15 cellular contexts compared by ENCODE assay signal in the genomic region with DNA sequence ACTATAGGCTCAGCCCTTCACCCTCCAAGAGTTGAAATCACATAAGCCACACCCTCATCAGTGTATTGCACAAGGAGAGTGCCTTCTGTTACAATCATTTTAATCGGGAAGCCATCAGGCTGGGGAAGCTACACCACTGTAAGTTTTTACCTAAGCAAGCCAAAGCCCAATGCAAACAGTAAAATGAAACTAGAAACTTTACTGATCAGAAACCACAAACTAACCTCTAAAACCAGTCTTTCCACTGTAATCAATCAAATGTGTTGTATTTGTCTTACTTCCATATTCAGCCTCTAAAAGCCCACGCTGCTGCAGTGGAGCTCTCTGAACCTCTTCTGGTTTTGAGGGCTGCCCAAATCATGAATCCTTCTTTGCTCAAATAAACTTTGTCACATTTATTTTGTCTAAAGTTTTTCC. TPM values are rescaled to one million over a fixed set of nuclear protein-coding genes. Genes with fewer than 3 reads are reported as not detected.
DNase-seq lines count a peak whose midpoint lies in the region; ATAC-seq, FAIRE-seq and TF ChIP-seq lines count a peak whose summit lies in the region.
"Had no signal": no experiment of that assay in that cellular context is flagged by ENCODE, and none has a peak within 500 bp of the region (broad histone marks: within the 10 kb centered on the region; RNA-seq: fewer than 3 reads in every experiment).

No MANE protein-coding gene starts in this region.

- H3K9me3 ChIP-seq in mammary epithelial cell (replicated peaks; ENCODE audit: insufficient read depth, low read length) = no peaks in the 10 kb centered on the region
- H3K9me3 ChIP-seq: right atrium auricular region had no signal

- peaks cover 8% of the 10 kb centered on the region for H3K4me1 Mint-ChIP-seq in activated CD4-positive, alpha-beta T cell treated with anti-CD3 and anti-CD28 coated beads for 36 hours
- peaks cover 10% of the 10 kb centered on the region for H3K4me1 Mint-ChIP-seq in stimulated activated effector memory CD8-positive, alpha-beta T cell treated with anti-CD3 and anti-CD28 coated beads, Interleukin-12 subunit alpha, Interleukin-12 subunit beta, amount 100 ng/mL, for 72 hours

- no peaks in the 10 kb centered on the region for H4K20me1 ChIP-seq in mammary epithelial cell (ENCODE audit: insufficient read depth, low read length)

- no peak overlapping the region for H3K27ac Mint-ChIP-seq in activated CD4-positive, alpha-beta T cell treated with anti-CD3 and anti-CD28 coated beads for 36 hours
- H3K27ac Mint-ChIP-seq in stimulated activated effector memory CD8-positive, alpha-beta T cell treated with anti-CD3 and anti-CD28 coated beads, Interleukin-12 subunit alpha, Interleukin-12 subunit beta, amount 100 ng/mL, for 72 hours = no peak overlapping the region
- H3K27ac Mint-ChIP-seq: nephron had no signal

- H3K36me3 Mint-ChIP-seq in activated CD4-positive, alpha-beta T cell treated with anti-CD3 and anti-CD28 coated beads for 36 hours (ENCODE audit: low read depth) = peaks cover 5% of the 10 kb centered on the region
- no peaks in the 10 kb centered on the region for H3K36me3 Mint-ChIP-seq in stimulated activated effector memory CD8-positive, alpha-beta T cell treated with anti-CD3 and anti-CD28 coated beads, Interleukin-12 subunit alpha, Interleukin-12 subunit beta, amount 100 ng/mL, for 72 hours

- TF ChIP-seq POLR2A in GM12891 (IDR thresholded peaks at IDR 0.05; ENCODE audit: low read depth, low read length) = no peak

- H3K27ac ChIP-seq in mammary epithelial cell (ENCODE audit: insufficient read depth, low read depth, low read length) = no peak overlapping the region
- H3K27ac ChIP-seq: right atrium auricular region, SK-N-MC had no signal

- no peak overlapping the region for H3K9ac ChIP-seq in mammary epithelial cell (ENCODE audit: insufficient read depth, low read length)

- no peak for FAIRE-seq in GM12891 (lab: Jason Lieb, UNC)

- H3K9me3 Mint-ChIP-seq in activated CD4-positive, alpha-beta T cell treated with anti-CD3 and anti-CD28 coated beads for 36 hours (ENCODE audit: low read depth) = peaks cover 24% of the 10 kb centered on the region
- H3K9me3 Mint-ChIP-seq in stimulated activated effector memory CD8-positive, alpha-beta T cell treated with anti-CD3 and anti-CD28 coated beads, Interleukin-12 subunit alpha, Interleukin-12 subunit beta, amount 100 ng/mL, for 72 hours = peaks cover 20% of the 10 kb centered on the region

- in situ Hi-C loops in mammary epithelial cell (cut with MboI; ENCODE audit: low sequenced_read_pairs in 2 of 2) = no loop called here

- dilution Hi-C loops in mammary epithelial cell (cut with HindIII; ENCODE audit: low sequenced_read_pairs) = no loop called here

- no peaks in the 10 kb centered on the region for H3K4me1 ChIP-seq in mammary epithelial cell (ENCODE audit: insufficient read depth, low read length)
- H3K4me1 ChIP-seq: right atrium auricular region had no signal

- no peak overlapping the region for H3K4me3 Mint-ChIP-seq in activated CD4-positive, alpha-beta T cell treated with anti-CD3 and anti-CD28 coated beads for 36 hours
- no peak overlapping the region for H3K4me3 Mint-ChIP-seq in stimulated activated effector memory CD8-positive, alpha-beta T cell treated with anti-CD3 and anti-CD28 coated beads, Interleukin-12 subunit alpha, Interleukin-12 subunit beta, amount 100 ng/mL, for 72 hours
- H3K4me3 Mint-ChIP-seq: nephron had no signal

- no TSS peak for BruUV-seq in mammary epithelial cell (replicated peaks; lab: Mats Ljungman, UMichigan)

- H3K79me2 ChIP-seq in mammary epithelial cell (ENCODE audit: insufficient read depth, low read length) = no peaks in the 10 kb centered on the region

- H3K27me3 ChIP-seq in mammary epithelial cell (ENCODE audit: insufficient read depth, low read length) = no peaks in the 10 kb centered on the region
- H3K27me3 ChIP-seq: right atrium auricular region had no signal

- intact Hi-C loops in activated CD4-positive, alpha-beta T cell treated with anti-CD3 and anti-CD28 coated beads for 36 hours (cut with DNase I, micrococcal nuclease) = no loop called here
- intact Hi-C loops in mammary epithelial cell (cut with micrococcal nuclease) = no loop called here

- TF ChIP-seq CTCF in mammary epithelial cell (conservative IDR thresholded peaks at IDR 0.05 in 1 of 2, IDR thresholded peaks at IDR 0.05 in 1 of 2; ENCODE audit: extremely low read depth in 1 of 2, insufficient read depth in 1 of 2, low read depth in 1 of 2, low read length in 2 of 2) = no peak

- H2AFZ ChIP-seq in mammary epithelial cell (ENCODE audit: low read depth, low read length) = no peak overlapping the region

- POLR2A ChIA-PET in activated CD4-positive, alpha-beta T cell treated with anti-CD3 and anti-CD28 coated beads for 36 hours (lab: Charles Lee) = no interaction called here

- peak; percentile 26 for DNase-seq in activated CD4-positive, alpha-beta T cell treated with anti-CD3 and anti-CD28 coated beads for 36 hours
- no peak for DNase-seq in activated CD4-positive, alpha-beta T cell treated with anti-CD3 and anti-CD28 coated beads, Interleukin-2, amount 50 U/mL, for 4 hours
- DNase-seq in MV-4-11 (lab: John Stamatoyannopoulos, UW) (peak; percentile 94), mammary epithelial cell (peak; percentile 31), epidermal melanocyte (ENCODE audit: insufficient read length, low spot score) (no peak), NCI-H524 treated with DMSO at 0.1 percent for 48 hours (lab: John Stamatoyannopoulos, UW) (no peak), GM12891 (ENCODE audit: insufficient read length, low spot score) (no peak)
- DNase-seq in stimulated activated effector memory CD8-positive, alpha-beta T cell treated with anti-CD3 and anti-CD28 coated beads, Interleukin-12 subunit alpha, Interleukin-12 subunit beta, amount 100 ng/mL, for 72 hours (ENCODE audit: low spot score in 2 of 2) = no peak
- DNase-seq: ACHN, cortex of kidney, GF-D8, NCI-H2029 treated with DMSO at 0.1 percent for 48 hours had no signal

- CTCF ChIA-PET in activated CD4-positive, alpha-beta T cell treated with anti-CD3 and anti-CD28 coated beads for 36 hours (lab: Charles Lee) = interaction anchor here (0.7 to 1.6 kb wide), 3 partner anchors 12 to 137 kb away, joined by 3 to 6 read pairs (median 3); no protein-coding TSS in a partner anchor
- CTCF ChIA-PET in mammary epithelial cell (lab: Charles Lee; ENCODE audit: low non-redundant PET) = no interaction called here

- no peak overlapping the region for H3K4me3 ChIP-seq in mammary epithelial cell (replicated peaks in 1 of 3; ENCODE audit: insufficient read depth in 1 of 3, low read depth in 2 of 3, low read length in 3 of 3)
- H3K4me3 ChIP-seq: right atrium auricular region, SK-N-MC had no signal

- H3K27me3 Mint-ChIP-seq in activated CD4-positive, alpha-beta T cell treated with anti-CD3 and anti-CD28 coated beads for 36 hours = peaks cover 20% of the 10 kb centered on the region

- no peak overlapping the region for H3K4me2 ChIP-seq in mammary epithelial cell (ENCODE audit: insufficient read depth, low read depth, low read length)

- 42% methylated on average over 2 of the region's 2 CpGs for WGBS in mammary epithelial cell (ENCODE audit: low coverage, missing lambda C conversion rate)

- peak; percentile 73 for ATAC-seq in activated CD4-positive, alpha-beta T cell treated with anti-CD3 and anti-CD28 coated beads for 36 hours
- peak; percentile 65 for ATAC-seq in stimulated activated effector memory CD8-positive, alpha-beta T cell treated with anti-CD3 and anti-CD28 coated beads, Interleukin-12 subunit alpha, Interleukin-12 subunit beta, amount 100 ng/mL, for 72 hours

- no peaks in the 10 kb centered on the region for H3K36me3 ChIP-seq in mammary epithelial cell (ENCODE audit: insufficient read depth, low read length)
- H3K36me3 ChIP-seq: right atrium auricular region had no signal

TF ChIP-seq in GM12891, 5 proteins besides CTCF, POLR2A, EP300 and RAD21:
- no peak for TF ChIP-seq TAF1 (IDR thresholded peaks at IDR 0.05; ENCODE audit: low read depth, low read length)
- no peak for TF ChIP-seq SPI1 (IDR thresholded peaks at IDR 0.05; ENCODE audit: low read depth, low read length)
- no peak for TF ChIP-seq POLR2AphosphoS5 (IDR thresholded peaks at IDR 0.05; ENCODE audit: low read depth, low read length)
- TF ChIP-seq PAX5 (IDR thresholded peaks at IDR 0.05; ENCODE audit: insufficient read depth, low read length, severe bottlenecking) = no peak
- TF ChIP-seq POU2F2 (IDR thresholded peaks at IDR 0.05; ENCODE audit: low read depth, low read length) = no peak
TF ChIP-seq in GM12891: peak in this region for 0.

RNA-seq across cellular contexts. Expression of gene CAPN8, which starts 26.2 kb away (rescaled TPM):
- not detected for total RNA-seq in activated CD4-positive, alpha-beta T cell treated with anti-CD3 and anti-CD28 coated beads for 36 hours
- 1 to 10 TPM; 5.2 to 9.5 TPM for total RNA-seq in mammary epithelial cell
- 4.5 TPM for polyA plus RNA-seq in mammary epithelial cell
- 0.78 TPM for polyA minus RNA-seq in mammary epithelial cell
- polyA plus RNA-seq in GM12891 (2012; ENCODE audit: low read depth, missing spikeins) = not detected
- total RNA-seq: right atrium auricular region had no signal

Comparison
In these comparisons a context has a peak if more than half of its experiments do, and no peak if none do; other contexts are left out.
1. DNase-seq: peak in activated CD4-positive, alpha-beta T cell treated with anti-CD3 and anti-CD28 coated beads for 36 hours (single experiment), MV-4-11 (single experiment) and mammary epithelial cell (single experiment); none in activated CD4-positive, alpha-beta T cell treated with anti-CD3 and anti-CD28 coated beads, Interleukin-2, amount 50 U/mL, for 4 hours (0 of 2), stimulated activated effector memory CD8-positive, alpha-beta T cell treated with anti-CD3 and anti-CD28 coated beads, Interleukin-12 subunit alpha, Interleukin-12 subunit beta, amount 100 ng/mL, for 72 hours (0 of 2), epidermal melanocyte (single experiment), NCI-H524 treated with DMSO at 0.1 percent for 48 hours (single experiment) and GM12891 (single experiment).
2. RNA of gene CAPN8, which starts 26.2 kb away (total RNA-seq): 5.2 to 9.5 TPM in mammary epithelial cell; not detected in activated CD4-positive, alpha-beta T cell treated with anti-CD3 and anti-CD28 coated beads for 36 hours; every median in the first group is over 4 times any median in the second.